18 cellular contexts compared by ENCODE assay signal in the genomic region with DNA sequence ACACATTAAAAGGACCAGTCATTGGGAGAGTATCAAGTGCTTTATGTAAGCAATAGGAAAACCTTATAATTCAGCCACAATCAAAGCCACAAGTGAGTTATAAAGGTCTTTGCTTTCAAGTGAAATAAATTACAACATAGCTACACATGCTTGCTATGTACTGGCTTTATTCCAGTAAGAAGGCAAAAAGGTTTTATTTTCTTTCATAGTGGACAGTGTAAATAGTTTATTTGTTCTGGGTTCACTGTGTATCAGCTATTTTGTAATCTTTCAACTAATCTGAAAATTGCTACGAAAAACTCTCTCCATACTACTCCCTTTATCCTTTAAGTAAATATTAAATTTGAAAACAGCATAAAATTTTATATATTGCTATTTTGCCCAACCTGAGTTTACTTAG.
DNase-seq lines count a peak whose midpoint lies in the region; ATAC-seq and TF ChIP-seq lines count a peak whose summit lies in the region.
"Had no signal": no experiment of that assay in that cellular context is flagged by ENCODE, and none has a peak within 500 bp of the region (broad histone marks: within the 10 kb centered on the region; RNA-seq: fewer than 3 reads in every experiment).

No MANE protein-coding gene starts in this region.

- whole genome bisulfite sequencing in endodermal cell (ENCODE audit: insufficient coverage in 1 of 2, insufficient read length in 1 of 2), 2 experiments = no CpG with 5 or more reads among the region's 1 CpG

- no peaks in the 10 kb centered on the region for H3K9me3 ChIP-seq in HCT116 (ENCODE audit: control insufficient read depth in 1 of 2, insufficient read depth in 1 of 2, low read depth in 1 of 2, low read length in 2 of 2)
- no peaks in the 10 kb centered on the region for H3K9me3 ChIP-seq in mucosa of descending colon
- no peaks in the 10 kb centered on the region for H3K9me3 ChIP-seq in endodermal cell (ENCODE audit: control insufficient read depth, low read length)
- H3K9me3 ChIP-seq: SJCRH30 had no signal

- RAD21 ChIA-PET in HCT116 (lab: Charles Lee; ENCODE audit: low non-redundant PET in 1 of 2, low total read pairs in 2 of 2, uncharacterized antibody in 2 of 2, unreplicated experiment in 2 of 2) = no interaction called here

- CTCF ChIA-PET in HCT116 (lab: Charles Lee) = no interaction called here

- ATAC-seq in HCT116 = no peak
- ATAC-seq in mucosa of descending colon = peak; percentile 36
- no peak for ATAC-seq in GM19395 (IDR thresholded peaks at IDR 0.05; ENCODE audit: unreplicated experiment)

- no peaks in the 10 kb centered on the region for H3K36me3 ChIP-seq in HCT116 (ENCODE audit: control insufficient read depth in 1 of 2, insufficient read depth in 2 of 2, low read length in 2 of 2)
- H3K36me3 ChIP-seq in mucosa of descending colon (ENCODE audit: low read depth) = no peaks in the 10 kb centered on the region
- H3K36me3 ChIP-seq in endodermal cell (ENCODE audit: control insufficient read depth, insufficient read depth, low read length) = no peaks in the 10 kb centered on the region
- H3K36me3 ChIP-seq: SJCRH30 had no signal

- H3K27ac ChIP-seq in HCT116 (ENCODE audit: low read depth, low read length) (no peak overlapping the region), endodermal cell (ENCODE audit: low read depth, low read length) (no peak overlapping the region)
- H3K27ac ChIP-seq: SJCRH30 had no signal

- H3K4me3 ChIP-seq in HCT116 (replicated peaks in 1 of 2; ENCODE audit: low read depth in 1 of 2, low read length in 2 of 2) = no peak overlapping the region
- no peak overlapping the region for H3K4me3 ChIP-seq in mucosa of descending colon
- no peak overlapping the region for H3K4me3 ChIP-seq in endodermal cell (ENCODE audit: low read length)
- H3K4me3 ChIP-seq: SJCRH30 had no signal

- H4K20me1 ChIP-seq in HCT116 (ENCODE audit: insufficient read depth) = no peaks in the 10 kb centered on the region

- peak overlapping the region; percentile 9 for H2AFZ ChIP-seq in HCT116 (ENCODE audit: low read depth, low read length, poor library complexity, severe bottlenecking)

- DNase-seq in HCT116 (ENCODE audit: low read depth, low spot score) (no peak), SK-MEL-5 (ENCODE audit: low read depth, low spot score) (peak; percentile 12), fibroblast of gingiva (ENCODE audit: low read depth) (peak; percentile 73), mucosa of descending colon (no peak), nucleus accumbens (lab: John Stamatoyannopoulos, UW) (no peak), endodermal cell (no peak)
- DNase-seq: Calu3; CD4-positive, CD25-positive, alpha-beta regulatory T cell; DMS79 treated with DMSO at 0.1 percent for 48 hours; GOT3; IMR-90; Karpas-422; NCI-H187 treated with DMSO at 0.1 percent for 48 hours; NCI-H446; SJCRH30; SW 1271 had no signal

- no peak overlapping the region for H3K4me2 ChIP-seq in HCT116 (ENCODE audit: low read length)

- H3K9me3 Mint-ChIP-seq in endodermal cell = no peaks in the 10 kb centered on the region

- in situ Hi-C loops in SK-MEL-5 (cut with HindIII; ENCODE audit: low pct_unique_long_range_greater_than_20kb, low sequenced_read_pairs) = no loop called here

- no peak overlapping the region for H3K4me3 Mint-ChIP-seq in endodermal cell
- H3K4me3 Mint-ChIP-seq: B cell; CD4-positive, CD25-positive, alpha-beta regulatory T cell had no signal

- TF ChIP-seq POLR2A in HCT116 (IDR thresholded peaks at IDR 0.05; ENCODE audit: borderline replicate concordance, extremely low read depth, insufficient read depth, insufficient read length) = no peak

- no peak overlapping the region for H3K27ac Mint-ChIP-seq in endodermal cell
- H3K27ac Mint-ChIP-seq: B cell; CD4-positive, CD25-positive, alpha-beta regulatory T cell had no signal

- peaks cover 11% of the 10 kb centered on the region for H3K4me1 Mint-ChIP-seq in endodermal cell
- H3K4me1 Mint-ChIP-seq: B cell; CD4-positive, CD25-positive, alpha-beta regulatory T cell had no signal

- H3K9ac ChIP-seq in HCT116 (ENCODE audit: low read length) (no peak overlapping the region), endodermal cell (ENCODE audit: extremely low read depth, low read length, poor library complexity, severe bottlenecking) (no peak overlapping the region)

- TF ChIP-seq CTCF in HCT116 (IDR thresholded peaks at IDR 0.05 in 2 of 3, conservative IDR thresholded peaks at IDR 0.05 in 1 of 3; ENCODE audit: borderline replicate concordance in 1 of 3, insufficient read depth in 1 of 3, low read depth in 2 of 3, low read length in 2 of 3) (no peak), mucosa of descending colon (IDR thresholded peaks at IDR 0.05) (no peak), endodermal cell (conservative IDR thresholded peaks at IDR 0.05) (no peak)

- peaks cover 3% of the 10 kb centered on the region for H3K27me3 Mint-ChIP-seq in endodermal cell (ENCODE audit: insufficient read depth)
- H3K27me3 Mint-ChIP-seq: B cell; CD4-positive, CD25-positive, alpha-beta regulatory T cell had no signal

- no peaks in the 10 kb centered on the region for H3K79me2 ChIP-seq in HCT116 (ENCODE audit: insufficient read depth, low read length)

- H3K27me3 ChIP-seq in HCT116 (ENCODE audit: insufficient read depth, low read length) (no peaks in the 10 kb centered on the region), endodermal cell (ENCODE audit: control insufficient read depth, insufficient read depth, low read length, poor library complexity, severe bottlenecking) (no peaks in the 10 kb centered on the region)
- H3K27me3 ChIP-seq: SJCRH30 had no signal

- POLR2A ChIA-PET in HCT116 (lab: Charles Lee) = no interaction called here

- no peaks in the 10 kb centered on the region for H3K36me3 Mint-ChIP-seq in endodermal cell (ENCODE audit: low read depth)
- H3K36me3 Mint-ChIP-seq: CD4-positive, CD25-positive, alpha-beta regulatory T cell had no signal

- no peaks in the 10 kb centered on the region for H3K9me2 ChIP-seq in HCT116 (ENCODE audit: insufficient read depth)

- no TSS peak for BruUV-seq in HCT116 (replicated peaks; lab: Mats Ljungman, UMichigan)

- TF ChIP-seq RAD21 in HCT116 (IDR thresholded peaks at IDR 0.05; ENCODE audit: low read depth) = no peak

- H3K4me1 ChIP-seq in HCT116 (ENCODE audit: control insufficient read depth in 1 of 2, insufficient read depth in 2 of 2, low read length in 2 of 2) = no peaks in the 10 kb centered on the region
- peaks cover 10% of the 10 kb centered on the region for H3K4me1 ChIP-seq in mucosa of descending colon (ENCODE audit: low read depth)
- peaks cover 8% of the 10 kb centered on the region for H3K4me1 ChIP-seq in endodermal cell (ENCODE audit: control insufficient read depth, insufficient read depth, low read length)
- H3K4me1 ChIP-seq: SJCRH30 had no signal

- intact Hi-C loops in HCT116 (cut with micrococcal nuclease) (no loop called here), mucosa of descending colon (cut with DNase I, micrococcal nuclease) (no loop called here)

TF ChIP-seq in HCT116, 20 proteins besides CTCF, POLR2A, EP300 and RAD21:
- TF ChIP-seq JUND (IDR thresholded peaks at IDR 0.05) (no peak), SRF (IDR thresholded peaks at IDR 0.05; ENCODE audit: low read depth) (no peak), POLR2AphosphoS5 (IDR thresholded peaks at IDR 0.05; ENCODE audit: low read depth, low read length) (no peak), EZH2phosphoT487 (IDR thresholded peaks at IDR 0.05; ENCODE audit: borderline replicate concordance) (no peak), CEBPB (IDR thresholded peaks at IDR 0.05; ENCODE audit: low read depth) (no peak)

Comparison
In these comparisons a context has a peak if more than half of its experiments do, and no peak if none do; other contexts are left out.
1. DNase-seq: peak in SK-MEL-5 (single experiment) and fibroblast of gingiva (single experiment); none in HCT116 (single experiment), mucosa of descending colon (0 of 3), nucleus accumbens (0 of 56) and endodermal cell (single experiment).